In the genomic region with DNA sequence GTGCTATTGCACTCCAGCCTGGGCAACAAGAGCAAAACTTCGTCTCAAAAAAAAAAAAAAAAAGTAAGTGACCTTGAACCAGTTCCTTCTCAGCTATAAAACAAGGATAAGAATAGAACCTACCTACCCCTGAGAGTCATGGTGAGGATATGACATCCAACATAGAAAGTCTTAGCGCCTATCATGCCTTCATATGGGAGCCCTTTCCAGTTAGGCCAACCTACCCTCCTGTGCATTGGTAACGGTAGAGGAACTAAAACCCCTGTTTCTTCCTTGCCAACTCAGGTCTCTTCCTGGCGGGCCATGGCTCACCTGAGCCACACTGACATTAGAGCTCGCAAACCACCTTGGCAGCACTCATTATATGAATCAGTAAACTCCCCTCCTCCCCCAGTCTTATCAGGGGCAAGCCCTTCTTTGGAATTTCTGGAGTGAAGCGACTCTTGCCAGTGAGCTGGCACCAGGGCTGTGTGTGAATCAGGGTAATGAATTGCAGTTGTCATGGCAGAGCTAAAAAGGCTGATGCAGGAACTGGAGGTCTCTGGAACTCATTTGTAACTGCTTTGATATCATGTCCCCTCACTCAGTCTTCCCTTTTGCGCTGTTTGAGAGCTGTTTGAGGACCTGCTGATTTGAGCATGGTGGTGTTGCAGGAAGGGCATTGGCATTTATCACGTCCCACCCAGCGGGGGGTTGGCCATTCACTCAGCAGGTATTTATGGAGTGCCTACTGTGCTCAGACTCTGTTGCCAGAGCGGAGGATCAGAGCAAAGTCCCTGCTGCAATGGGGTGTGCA, we compare ENCODE assay signal across 12 cellular contexts. TPM values are rescaled to one million over a fixed set of nuclear protein-coding genes. Genes with fewer than 3 reads are reported as not detected.
DNase-seq lines count a peak whose midpoint lies in the region; ATAC-seq, FAIRE-seq and TF ChIP-seq lines count a peak whose summit lies in the region.
"Had no signal": no experiment of that assay in that cellular context is flagged by ENCODE, and none has a peak within 500 bp of the region (broad histone marks: within the 10 kb centered on the region; RNA-seq: fewer than 3 reads in every experiment).

No MANE protein-coding gene starts in this region.

- H3K4me1 ChIP-seq in GM23338 (ENCODE audit: insufficient read depth) (peaks cover 40% of the 10 kb centered on the region), Peyer's patch (peaks cover 0 to 24% (median 0%) of the 10 kb centered on the region in 4 donors), pancreas (peaks cover 19 to 59% (median 56%) of the 10 kb centered on the region in 3 donors)
- H3K4me1 ChIP-seq: HAP-1 had no signal

- no peaks in the 10 kb centered on the region for H3K36me3 ChIP-seq in GM23338 (ENCODE audit: insufficient read depth)
- no peaks in the 10 kb centered on the region for H3K36me3 ChIP-seq in Peyer's patch
- no peaks in the 10 kb centered on the region for H3K36me3 ChIP-seq in pancreas
- H3K36me3 ChIP-seq: HAP-1 had no signal

- DNase-seq in GM23338 (ENCODE audit: low spot score) (peak; percentile 49), Peyer's patch (peak in 2 of 3 donors; percentile 80 to 84), fibroblast of the aortic adventitia (ENCODE audit: low read depth) (peak; percentile 12), pancreas (peak in 3 of 6 donors; percentile 41 to 63 (median 62)), sciatic nerve (ENCODE audit: low spot score) (no peak), AG08396 (ENCODE audit: low spot score) (no peak)
- DNase-seq in central memory CD4-positive, alpha-beta T cell = no peak
- DNase-seq: NCI-H524, occipital lobe had no signal

- H3K27me3 ChIP-seq in GM23338 (ENCODE audit: insufficient read depth) = no peaks in the 10 kb centered on the region
- no peaks in the 10 kb centered on the region for H3K27me3 ChIP-seq in Peyer's patch
- no peaks in the 10 kb centered on the region for H3K27me3 ChIP-seq in pancreas

- no peak overlapping the region for H3K27ac Mint-ChIP-seq in GM23338

- H3K9me2 ChIP-seq in GM23338 (ENCODE audit: insufficient read depth) = peaks cover 4% of the 10 kb centered on the region; the same call in 1 of the 2 replicates

- no peak overlapping the region for H3K4me3 Mint-ChIP-seq in GM23338

- H3K4me2 ChIP-seq in GM23338 = 0 out of 2 replicates have a peak overlapping the region, but pooled peaks have one; percentile 8

- H3K27me3 Mint-ChIP-seq in GM23338 (ENCODE audit: insufficient read depth, low read depth, poor library complexity) = peaks cover 6% of the 10 kb centered on the region

- H3K27ac ChIP-seq in GM23338 (ENCODE audit: low read depth) (no peak overlapping the region), Peyer's patch (peak overlapping the region in 3 of 4 donors; percentile 55 to 88 (median 83)), pancreas (peak overlapping the region; percentile 28 to 62 (median 50))

- H3K9me3 ChIP-seq in Peyer's patch = no peaks in the 10 kb centered on the region
- H3K9me3 ChIP-seq in pancreas = no peaks in the 10 kb centered on the region
- H3K9me3 ChIP-seq: HAP-1 had no signal

- no peak overlapping the region for H2AFZ ChIP-seq in GM23338

- TF ChIP-seq CTCF in GM23338 (conservative IDR thresholded peaks at IDR 0.05; ENCODE audit: low read depth in 2 of 2) (no peak), Peyer's patch (IDR thresholded peaks at IDR 0.05) (no peak), fibroblast of the aortic adventitia (IDR thresholded peaks at IDR 0.05; ENCODE audit: insufficient read depth, low read length) (no peak), pancreas (IDR thresholded peaks at IDR 0.05) (no peak)

- FAIRE-seq in pancreas (lab: Jason Lieb, UNC) = no peak

- H3K36me3 Mint-ChIP-seq in GM23338 (ENCODE audit: low read depth) = peaks cover 4% of the 10 kb centered on the region; the same call in 1 of the 3 replicates

- H3K9me3 Mint-ChIP-seq in GM23338 = no peaks in the 10 kb centered on the region

- H3F3A ChIP-seq in GM23338 (replicated peaks; ENCODE audit: low read depth) = 0 out of 2 replicates have a peak, but pooled peaks cover 8% of the 10 kb centered on the region

- H3K4me1 Mint-ChIP-seq in GM23338 = peaks cover 57% of the 10 kb centered on the region

- H3K4me3 ChIP-seq in GM23338 (no peak overlapping the region), Peyer's patch (peak overlapping the region in 1 of 4 donors; percentile 33), fibroblast of the aortic adventitia (ENCODE audit: low read depth, low read length) (no peak overlapping the region), pancreas (no peak overlapping the region)
- H3K4me3 ChIP-seq: HAP-1 had no signal

- peaks cover 46% of the 10 kb centered on the region for H4K20me1 ChIP-seq in GM23338 (replicated peaks; ENCODE audit: insufficient read depth)

- WGBS in pancreas, 2 donors = 42 to 45% methylated on average over 10 of the region's 10 CpGs

- peaks cover 85% of the 10 kb centered on the region for H3K79me2 ChIP-seq in GM23338 (replicated peaks; ENCODE audit: insufficient read depth)

- ATAC-seq in GM23338 = 0 out of 3 replicates have a peak, but pooled peaks have one; percentile 12
- ATAC-seq in pancreas = peak; percentile 52 to 75 (median 73)
- no peak for ATAC-seq in sciatic nerve
- ATAC-seq in GM18520 (IDR thresholded peaks at IDR 0.05; ENCODE audit: unreplicated experiment) = no peak
- ATAC-seq: activated CD4-positive, CD25-positive, alpha-beta regulatory T cell treated with anti-CD3 and anti-CD28 coated beads, Interleukin-2, amount 50 U/mL, for 24 hours had no signal

- peak in 1 of 2 donors; percentile 36 for TF ChIP-seq POLR2A in Peyer's patch (IDR thresholded peaks at IDR 0.05)

- intact Hi-C loops in pancreas (cut with DNase I) (no loop called here), sciatic nerve (cut with DNase I) (no loop called here)

TF ChIP-seq in GM23338, 12 proteins besides CTCF, POLR2A, EP300 and RAD21 (continues in another document):
- TF ChIP-seq EZH2 (IDR thresholded peaks at IDR 0.05; ENCODE audit: low read depth, unreplicated experiment) = no peak
- no peak for TF ChIP-seq STAT1 (IDR thresholded peaks at IDR 0.05; ENCODE audit: unreplicated experiment)
- TF ChIP-seq, protein P1, sequence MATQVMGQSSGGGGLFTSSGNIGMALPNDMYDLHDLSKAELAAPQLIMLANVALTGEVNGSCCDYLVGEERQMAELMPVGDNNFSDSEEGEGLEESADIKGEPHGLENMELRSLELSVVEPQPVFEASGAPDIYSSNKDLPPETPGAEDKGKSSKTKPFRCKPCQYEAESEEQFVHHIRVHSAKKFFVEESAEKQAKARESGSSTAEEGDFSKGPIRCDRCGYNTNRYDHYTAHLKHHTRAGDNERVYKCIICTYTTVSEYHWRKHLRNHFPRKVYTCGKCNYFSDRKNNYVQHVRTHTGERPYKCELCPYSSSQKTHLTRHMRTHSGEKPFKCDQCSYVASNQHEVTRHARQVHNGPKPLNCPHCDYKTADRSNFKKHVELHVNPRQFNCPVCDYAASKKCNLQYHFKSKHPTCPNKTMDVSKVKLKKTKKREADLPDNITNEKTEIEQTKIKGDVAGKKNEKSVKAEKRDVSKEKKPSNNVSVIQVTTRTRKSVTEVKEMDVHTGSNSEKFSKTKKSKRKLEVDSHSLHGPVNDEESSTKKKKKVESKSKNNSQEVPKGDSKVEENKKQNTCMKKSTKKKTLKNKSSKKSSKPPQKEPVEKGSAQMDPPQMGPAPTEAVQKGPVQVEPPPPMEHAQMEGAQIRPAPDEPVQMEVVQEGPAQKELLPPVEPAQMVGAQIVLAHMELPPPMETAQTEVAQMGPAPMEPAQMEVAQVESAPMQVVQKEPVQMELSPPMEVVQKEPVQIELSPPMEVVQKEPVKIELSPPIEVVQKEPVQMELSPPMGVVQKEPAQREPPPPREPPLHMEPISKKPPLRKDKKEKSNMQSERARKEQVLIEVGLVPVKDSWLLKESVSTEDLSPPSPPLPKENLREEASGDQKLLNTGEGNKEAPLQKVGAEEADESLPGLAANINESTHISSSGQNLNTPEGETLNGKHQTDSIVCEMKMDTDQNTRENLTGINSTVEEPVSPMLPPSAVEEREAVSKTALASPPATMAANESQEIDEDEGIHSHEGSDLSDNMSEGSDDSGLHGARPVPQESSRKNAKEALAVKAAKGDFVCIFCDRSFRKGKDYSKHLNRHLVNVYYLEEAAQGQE (IDR thresholded peaks at IDR 0.05; ENCODE audit: unreplicated experiment) = no peak
- TF ChIP-seq ZNF114 (CRISPR knock-in tag; IDR thresholded peaks at IDR 0.05) = no peak
- TF ChIP-seq, protein P2, sequence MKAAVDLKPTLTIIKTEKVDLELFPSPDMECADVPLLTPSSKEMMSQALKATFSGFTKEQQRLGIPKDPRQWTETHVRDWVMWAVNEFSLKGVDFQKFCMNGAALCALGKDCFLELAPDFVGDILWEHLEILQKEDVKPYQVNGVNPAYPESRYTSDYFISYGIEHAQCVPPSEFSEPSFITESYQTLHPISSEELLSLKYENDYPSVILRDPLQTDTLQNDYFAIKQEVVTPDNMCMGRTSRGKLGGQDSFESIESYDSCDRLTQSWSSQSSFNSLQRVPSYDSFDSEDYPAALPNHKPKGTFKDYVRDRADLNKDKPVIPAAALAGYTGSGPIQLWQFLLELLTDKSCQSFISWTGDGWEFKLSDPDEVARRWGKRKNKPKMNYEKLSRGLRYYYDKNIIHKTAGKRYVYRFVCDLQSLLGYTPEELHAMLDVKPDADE (IDR thresholded peaks at IDR 0.05) = no peak
- TF ChIP-seq NANOG (IDR thresholded peaks at IDR 0.05; ENCODE audit: borderline replicate concordance) = no peak
- no peak for TF ChIP-seq JUNB (IDR thresholded peaks at IDR 0.05; ENCODE audit: unreplicated experiment)
- TF ChIP-seq EZH2phosphoT487 (IDR thresholded peaks at IDR 0.05; ENCODE audit: unreplicated experiment) = no peak
- no peak for TF ChIP-seq CREB1 (CRISPR knock-in tag; IDR thresholded peaks at IDR 0.05; ENCODE audit: low read depth)

RNA-seq across cellular contexts. Expression of a gene that starts 10.3 kb away (rescaled TPM):
- total RNA-seq in GM23338 (2014; rRNA removed; shearing (Covaris generic)) = 27.8 and 33.2 TPM in 2 replicates
- polyA plus RNA-seq in GM23338 (2016; fragmentation: Nextera tagmentation; extraction: Ambion mirVana) = 23.6 and 25.4 TPM in 2 replicates
- 10 to 100 TPM; 47.0 to 63.2 (median 52.8) TPM for total RNA-seq in Peyer's patch
- total RNA-seq in fibroblast of the aortic adventitia (ENCODE audit: low replicate concordance) = 0.45 and 2.7 TPM in 2 replicates
- total RNA-seq in pancreas = 10 to 100 TPM; 36.4 to 54.2 (median 41.8) TPM
- 10 to 100 TPM; 35.0 to 38.5 TPM for polyA plus RNA-seq in pancreas
- total RNA-seq in sciatic nerve = 2.1 TPM

Comparison
In these comparisons a context has a peak if more than half of its experiments do, and no peak if none do; other contexts are left out.
1. ATAC-seq: peak in GM23338 (single experiment) and pancreas (4 of 4); none in sciatic nerve (single experiment) and GM18520 (single experiment).
2. DNase-seq: peak in GM23338 (single experiment), Peyer's patch (2 of 3) and fibroblast of the aortic adventitia (single experiment); none in sciatic nerve (single experiment), central memory CD4-positive, alpha-beta T cell (single experiment) and AG08396 (single experiment).